Comparison of ENCODE assay signal across 28 cellular contexts in the genomic region with DNA sequence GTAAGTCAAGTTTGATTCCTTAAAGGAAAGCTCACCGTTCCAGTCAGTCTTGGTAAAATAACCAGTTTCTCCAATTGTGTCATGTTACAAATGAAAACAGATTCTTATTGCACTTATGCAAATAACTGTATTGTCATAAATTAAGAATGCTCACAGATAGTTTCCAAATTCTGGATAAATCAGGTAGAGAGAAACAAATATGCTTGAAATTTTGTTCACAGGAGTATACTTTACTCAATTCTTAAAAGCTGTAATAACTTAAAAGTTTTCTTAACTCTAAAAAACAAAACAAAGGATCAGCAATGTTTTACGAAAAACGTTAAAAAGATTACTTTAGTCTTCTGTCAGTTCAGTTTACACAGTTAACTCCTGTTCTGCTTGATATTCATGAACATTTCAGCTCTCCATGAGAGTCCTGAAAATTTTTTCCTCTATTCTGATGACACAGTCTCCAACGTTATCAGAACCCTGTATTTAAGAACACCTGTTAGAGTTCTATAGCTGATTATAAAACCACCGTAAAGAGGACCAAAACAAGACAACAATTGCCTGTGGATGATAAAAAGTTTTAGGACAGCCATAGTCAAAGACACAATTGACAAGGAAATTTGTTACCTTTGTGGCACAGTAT. TPM values are rescaled to one million over a fixed set of nuclear protein-coding genes. Genes with fewer than 3 reads are reported as not detected.
DNase-seq lines count a peak whose midpoint lies in the region; ATAC-seq, FAIRE-seq and TF ChIP-seq lines count a peak whose summit lies in the region.
"Had no signal": no experiment of that assay in that cellular context is flagged by ENCODE, and none has a peak within 500 bp of the region (broad histone marks: within the 10 kb centered on the region; RNA-seq: fewer than 3 reads in every experiment).

No MANE protein-coding gene starts in this region.

- DNase-seq in OCI-M1 (lab: John Stamatoyannopoulos, UW) (peak; percentile 9), mesenchymal stem cell (peak; percentile 6), HepG2 (ENCODE audit: low spot score) (no peak), NCI-H1105 treated with DMSO at 0.1 percent for 48 hours (lab: John Stamatoyannopoulos, UW) (no peak), A673 (ENCODE audit: low spot score) (no peak)
- DNase-seq: 8988T; AML-193; Caco-2; CD4-positive, alpha-beta T cell; CD8-positive, alpha-beta T cell; DMS 273 treated with DMSO at 0.1 percent for 48 hours; DMS153; DMS53; DMS79; DND-41; EL; GDM1 had no signal

- H3K9ac ChIP-seq in mesenchymal stem cell (ENCODE audit: low read length) (no peak overlapping the region), HepG2 (ENCODE audit: insufficient read depth, low read depth, low read length) (no peak overlapping the region)
- H3K9ac ChIP-seq: BLaER1 treated with 17β-estradiol and CSF1 and Interleukin-3, amounts not matched to agents 10 nM and 100 nM had no signal

- H3K27me3 ChIP-seq in mesenchymal stem cell (ENCODE audit: control insufficient read depth in 1 of 2, insufficient read depth in 1 of 2, low read length in 2 of 2): peaks cover 0 to 23% of the 10 kb centered on the region in 2 experiments
- no peaks in the 10 kb centered on the region for H3K27me3 ChIP-seq in HepG2 (ENCODE audit: control insufficient read depth in 1 of 2, insufficient read depth in 2 of 2, low read length in 2 of 2)
- H3K27me3 ChIP-seq in A673 (replicated peaks; ENCODE audit: insufficient read depth, low read depth, low read length, poor library complexity): no peaks in the 10 kb centered on the region
- H3K27me3 ChIP-seq: BLaER1 treated with 17β-estradiol and CSF1 and Interleukin-3, amounts not matched to agents 10 nM and 100 nM had no signal

- H3K4ac ChIP-seq in mesenchymal stem cell (ENCODE audit: low read depth in 1 of 2, low read length in 2 of 2): no peak overlapping the region

- H3K9me3 ChIP-seq in HEK293 (ENCODE audit: control insufficient read depth, insufficient read depth, low read depth, low read length): no peaks in the 10 kb centered on the region
- H3K9me3 ChIP-seq in mesenchymal stem cell (ENCODE audit: control insufficient read depth, low read length): peaks cover 9% of the 10 kb centered on the region
- H3K9me3 ChIP-seq in HepG2 (ENCODE audit: low read length): peaks cover 15% of the 10 kb centered on the region
- H3K9me3 ChIP-seq in A673 (ENCODE audit: low read depth, low read length, poor library complexity, severe bottlenecking): peaks cover 12% of the 10 kb centered on the region
- H3K9me3 ChIP-seq: Caco-2 had no signal

- H3K36me3 ChIP-seq in HEK293 (ENCODE audit: control insufficient read depth in 2 of 2, insufficient read depth in 1 of 2, low read length in 2 of 2) (no peaks in the 10 kb centered on the region), mesenchymal stem cell (ENCODE audit: control insufficient read depth in 1 of 2, insufficient read depth in 2 of 2, low read depth in 1 of 2, low read length in 2 of 2) (no peaks in the 10 kb centered on the region), HepG2 (replicated peaks in 1 of 2; ENCODE audit: control insufficient read depth in 1 of 2, insufficient read depth in 2 of 2, low read length in 2 of 2) (no peaks in the 10 kb centered on the region), A673 (ENCODE audit: insufficient read depth, low read length, poor library complexity, severe bottlenecking) (no peaks in the 10 kb centered on the region)

- POLR2A ChIA-PET in HEK293 (lab: Yijun Ruan, JAX): no interaction called here
- POLR2A ChIA-PET in HepG2 (lab: Yijun Ruan, JAX): interaction anchor here (12.8 kb wide), 1 partner anchor 8 kb away, joined by 100 read pairs; no protein-coding TSS in a partner anchor
- POLR2A ChIA-PET in A673 (lab: Charles Lee; ENCODE audit: low non-redundant PET): no interaction called here

- no peak overlapping the region for H2BK5ac ChIP-seq in mesenchymal stem cell (ENCODE audit: low read depth, low read length, poor library complexity, severe bottlenecking)

- H3K23ac ChIP-seq in mesenchymal stem cell (ENCODE audit: low read length in 2 of 2): no peak overlapping the region

- no peak overlapping the region for H2BK120ac ChIP-seq in mesenchymal stem cell (ENCODE audit: low read depth, low read length)

- TF ChIP-seq CTCF in HEK293 (tag by site-specific recombination; IDR thresholded peaks at IDR 0.05) (no peak), HepG2 (CRISPR knock-in tag; IDR thresholded peaks at IDR 0.05) (no peak), A673 (conservative IDR thresholded peaks at IDR 0.05; ENCODE audit: low read depth, low read length) (no peak)

- H3K79me1 ChIP-seq in mesenchymal stem cell (replicated peaks; ENCODE audit: low read length, poor library complexity, severe bottlenecking): no peaks in the 10 kb centered on the region

- ATAC-seq in HG03342 (IDR thresholded peaks at IDR 0.05; ENCODE audit: unreplicated experiment) (no peak), HepG2 (no peak)
- ATAC-seq: CD8-positive, alpha-beta T cell; GM12878 had no signal

- 73% methylated on average over 3 of the region's 5 CpGs for WGBS in mesenchymal stem cell
- 84% methylated on average over 5 of the region's 5 CpGs for WGBS in HepG2 (ENCODE audit: low lambda C conversion rate)

- intact Hi-C loops in HepG2 (cut with micrococcal nuclease; ENCODE audit: unreplicated experiment): no loop called here
- intact Hi-C loops in A673 (cut with micrococcal nuclease; ENCODE audit: unreplicated experiment): no loop called here

- H2AFZ ChIP-seq in mesenchymal stem cell (ENCODE audit: low read depth, low read length): no peak overlapping the region
- no peak overlapping the region for H2AFZ ChIP-seq in HepG2 (ENCODE audit: low read length)

- in situ Hi-C loops in HepG2 (cut with HindIII; ENCODE audit: extremely low pct_ligation_motif_present, low pct_unique_long_range_greater_than_20kb): no loop called here

- H3K4me2 ChIP-seq in mesenchymal stem cell (ENCODE audit: low read length, poor library complexity, severe bottlenecking) (no peak overlapping the region), HepG2 (ENCODE audit: low read depth, low read length) (no peak overlapping the region)
- H3K4me2 ChIP-seq: BLaER1 treated with 17β-estradiol and CSF1 and Interleukin-3, amounts not matched to agents 10 nM and 100 nM had no signal

- H2BK12ac ChIP-seq in mesenchymal stem cell (ENCODE audit: low read length in 2 of 2): no peak overlapping the region

- no peak overlapping the region for H3K14ac ChIP-seq in mesenchymal stem cell (ENCODE audit: low read length in 2 of 2)

- no peaks in the 10 kb centered on the region for H3K79me2 ChIP-seq in HepG2 (ENCODE audit: insufficient read depth, low read length)

- no peak for TF ChIP-seq POLR2A in HepG2 (IDR thresholded peaks at IDR 0.05; ENCODE audit: insufficient read depth in 1 of 2, low read depth in 2 of 2, low read length in 2 of 2)

- H4K8ac ChIP-seq in mesenchymal stem cell (ENCODE audit: low read length): no peak overlapping the region

- CTCF ChIA-PET in HEK293 (lab: Yijun Ruan, JAX) (interaction anchor here (0.6 kb wide), 1 partner anchor 45 kb away, joined by 3 read pairs; no protein-coding TSS in a partner anchor), HepG2 (lab: Yijun Ruan, JAX; ENCODE audit: low intra/inter-chr PET ratio, low total read pairs) (no interaction called here), A673 (lab: Charles Lee) (no interaction called here)

- H4K91ac ChIP-seq in mesenchymal stem cell (ENCODE audit: low read length): no peak overlapping the region

- H4K20me1 ChIP-seq in HepG2 (ENCODE audit: insufficient read depth, low read length): no peaks in the 10 kb centered on the region
- H4K20me1 ChIP-seq: BLaER1 treated with 17β-estradiol and CSF1 and Interleukin-3, amounts not matched to agents 10 nM and 100 nM had no signal

- H3K4me3 ChIP-seq in HEK293 (ENCODE audit: low read depth, low read length) (no peak overlapping the region), mesenchymal stem cell (ENCODE audit: insufficient read depth in 1 of 2, low read depth in 1 of 2, low read length in 2 of 2) (no peak overlapping the region), HepG2 (replicated peaks in 1 of 3; ENCODE audit: insufficient read depth in 1 of 3, low read depth in 2 of 3, low read length in 3 of 3) (no peak overlapping the region), A673 (ENCODE audit: low read depth, low read length, poor library complexity, severe bottlenecking) (no peak overlapping the region)
- H3K4me3 ChIP-seq: BLaER1 treated with 17β-estradiol and CSF1 and Interleukin-3, amounts not matched to agents 10 nM and 100 nM; GM12878 had no signal

- TF ChIP-seq EP300 in HepG2 (IDR thresholded peaks at IDR 0.05; ENCODE audit: low read depth in 2 of 2, low read length in 2 of 2) (no peak), HepG2 (CRISPR knock-in tag; IDR thresholded peaks at IDR 0.05; ENCODE audit: borderline replicate concordance) (no peak)

- no peak overlapping the region for H2AK5ac ChIP-seq in mesenchymal stem cell (ENCODE audit: low read length, severe bottlenecking)

- FAIRE-seq in HepG2 (lab: Jason Lieb, UNC): no peak
- FAIRE-seq: GM12878, GM12892, GM18507 had no signal

- H3K27ac ChIP-seq in HEK293 (ENCODE audit: extremely low read depth, low read depth, low read length) (no peak overlapping the region), mesenchymal stem cell (ENCODE audit: low read length, poor library complexity, severe bottlenecking) (no peak overlapping the region), HepG2 (ENCODE audit: extremely low read length, insufficient read depth, low read length) (no peak overlapping the region), A673 (ENCODE audit: low read depth, low read length, poor library complexity, severe bottlenecking) (no peak overlapping the region)
- H3K27ac ChIP-seq: BLaER1 treated with 17β-estradiol and CSF1 and Interleukin-3, amounts not matched to agents 10 nM and 100 nM; C4-2B had no signal

- H3K4me1 ChIP-seq in HEK293 (ENCODE audit: control insufficient read depth, insufficient read depth, low read length) (no peaks in the 10 kb centered on the region), mesenchymal stem cell (ENCODE audit: control insufficient read depth, insufficient read depth, low read depth, low read length) (peaks cover 9% of the 10 kb centered on the region), HepG2 (ENCODE audit: insufficient read depth, low read length) (peaks cover 27% of the 10 kb centered on the region), A673 (ENCODE audit: insufficient read depth, low read length, poor library complexity, severe bottlenecking) (no peaks in the 10 kb centered on the region)

- no TSS peak for BruUV-seq in HepG2 (replicated peaks; lab: Mats Ljungman, UMichigan)
- BruUV-seq in A673 (replicated peaks; lab: Mats Ljungman, UMichigan): no TSS peak

- no peak overlapping the region for H3K18ac ChIP-seq in mesenchymal stem cell (ENCODE audit: low read depth in 1 of 2, low read length in 2 of 2)

- no peak overlapping the region for H2BK15ac ChIP-seq in mesenchymal stem cell (ENCODE audit: low read depth, poor library complexity, severe bottlenecking)

- no peak for TF ChIP-seq RAD21 in HepG2 (CRISPR knock-in tag; IDR thresholded peaks at IDR 0.05)

RNA-seq across cellular contexts. Expression of a gene that starts 4.4 kb away (rescaled TPM):
- polyA plus RNA-seq in mesenchymal stem cell (2013, experiment 1 of 2): 0.06 TPM
- polyA plus RNA-seq in mesenchymal stem cell (2013, experiment 2 of 2): 0.07 TPM
- total RNA-seq in HepG2 (2016; rRNA removed; fragmentation: Illumina TruSeq; extraction: Trizol) (0.20 and 0.72 TPM in 2 replicates), A673 (2021) (5.0 and 5.3 TPM in 2 replicates)
- total RNA-seq in HepG2 (2016; cell fraction: cytosol; rRNA removed; fragmentation: Illumina TruSeq; extraction: Trizol; ENCODE audit: low read depth): 0.30 TPM in 1 of 2 replicates, not detected in the other
- 0.32 and 0.36 TPM in 2 replicates for total RNA-seq in HepG2 (2016; cell fraction: insoluble cytoplasmic fraction; rRNA removed; fragmentation: Illumina TruSeq; extraction: Trizol)
- total RNA-seq in HepG2 (2016; cell fraction: membrane; rRNA removed; fragmentation: Illumina TruSeq; extraction: Trizol): 0.34 and 0.52 TPM in 2 replicates
- total RNA-seq in HepG2 (2016; cell fraction: nucleus; rRNA removed; fragmentation: Illumina TruSeq; extraction: Trizol): 0.72 and 0.75 TPM in 2 replicates
- 0.17 and 0.30 TPM in 2 replicates for polyA plus RNA-seq in HepG2 (2011; rRNA removed)
- 0.14 and 0.27 TPM in 2 replicates for polyA plus RNA-seq in HepG2 (2011; cell fraction: cytosol; rRNA removed)
- polyA plus RNA-seq in HepG2 (2011; cell fraction: nucleus; rRNA removed): 4.0 and 5.9 TPM in 2 replicates
- 0.87 and 1.1 TPM in 2 replicates for polyA plus RNA-seq in HepG2 (2012)
- polyA plus RNA-seq in HepG2 (2016; cell fraction: cytosol; fragmentation: Illumina TruSeq; extraction: Trizol; ENCODE audit: low read depth): 0.07 TPM in 1 of 2 replicates, not detected in the other
- 0.29 and 0.79 TPM in 2 replicates for polyA plus RNA-seq in HepG2 (2016; cell fraction: insoluble cytoplasmic fraction; fragmentation: Illumina TruSeq; extraction: Trizol; ENCODE audit: low read depth)
- polyA plus RNA-seq in HepG2 (2016; cell fraction: membrane; fragmentation: Illumina TruSeq; extraction: Trizol; ENCODE audit: low read depth): 0.31 and 0.40 TPM in 2 replicates
- polyA plus RNA-seq in HepG2 (2016; cell fraction: nucleus; fragmentation: Illumina TruSeq; extraction: Trizol; ENCODE audit: insufficient read depth, low read depth): 2.5 and 3.4 TPM in 2 replicates
- 2.6 TPM in 1 of 2 replicates, not detected in the other for polyA minus RNA-seq in HepG2 (2011; rRNA and poly(A)+ RNA removed; ENCODE audit: low replicate concordance)
- 1.1 and 1.4 TPM in 2 replicates for polyA minus RNA-seq in HepG2 (2011; cell fraction: cytosol; rRNA and poly(A)+ RNA removed)
- polyA minus RNA-seq in HepG2 (2011; cell fraction: nucleus; rRNA and poly(A)+ RNA removed): 1.9 and 2.1 TPM in 2 replicates
- total RNA-seq: B cell, Daoy, G401 had no signal
- polyA plus RNA-seq: BJ had no signal

RNA-seq across cellular contexts. Expression of a gene that starts 27.9 kb away (rescaled TPM):
- polyA plus RNA-seq in mesenchymal stem cell (2013, experiment 1 of 2): not detected
- 0.11 TPM for polyA plus RNA-seq in mesenchymal stem cell (2013, experiment 2 of 2)
- total RNA-seq in HepG2 (2016; rRNA removed; fragmentation: Illumina TruSeq; extraction: Trizol) (104 and 107 TPM in 2 replicates), A673 (2021) (38.5 and 48.4 TPM in 2 replicates)
- 27.0 and 30.1 TPM in 2 replicates for total RNA-seq in HepG2 (2016; cell fraction: cytosol; rRNA removed; fragmentation: Illumina TruSeq; extraction: Trizol; ENCODE audit: low read depth)
- total RNA-seq in HepG2 (2016; cell fraction: insoluble cytoplasmic fraction; rRNA removed; fragmentation: Illumina TruSeq; extraction: Trizol): 108 and 118 TPM in 2 replicates
- 67.8 and 70.6 TPM in 2 replicates for total RNA-seq in HepG2 (2016; cell fraction: membrane; rRNA removed; fragmentation: Illumina TruSeq; extraction: Trizol)
- 43.9 and 53.0 TPM in 2 replicates for total RNA-seq in HepG2 (2016; cell fraction: nucleus; rRNA removed; fragmentation: Illumina TruSeq; extraction: Trizol)
- polyA plus RNA-seq in HepG2 (2011; rRNA removed): 53.5 and 71.4 TPM in 2 replicates
- polyA plus RNA-seq in HepG2 (2011; cell fraction: cytosol; rRNA removed): 52.8 and 126 TPM in 2 replicates
- 167 and 187 TPM in 2 replicates for polyA plus RNA-seq in HepG2 (2011; cell fraction: nucleus; rRNA removed)
- 34.5 and 40.6 TPM in 2 replicates for polyA plus RNA-seq in HepG2 (2012)
- polyA plus RNA-seq in HepG2 (2016; cell fraction: cytosol; fragmentation: Illumina TruSeq; extraction: Trizol; ENCODE audit: low read depth): 23.8 and 25.7 TPM in 2 replicates
- polyA plus RNA-seq in HepG2 (2016; cell fraction: insoluble cytoplasmic fraction; fragmentation: Illumina TruSeq; extraction: Trizol; ENCODE audit: low read depth): 96.8 and 121 TPM in 2 replicates
- polyA plus RNA-seq in HepG2 (2016; cell fraction: membrane; fragmentation: Illumina TruSeq; extraction: Trizol; ENCODE audit: low read depth): 48.5 and 51.3 TPM in 2 replicates
- polyA plus RNA-seq in HepG2 (2016; cell fraction: nucleus; fragmentation: Illumina TruSeq; extraction: Trizol; ENCODE audit: insufficient read depth, low read depth): 84.0 and 95.2 TPM in 2 replicates
- 114 TPM in 1 of 2 replicates, not detected in the other for polyA minus RNA-seq in HepG2 (2011; rRNA and poly(A)+ RNA removed; ENCODE audit: low replicate concordance)
- 45.5 and 50.7 TPM in 2 replicates for polyA minus RNA-seq in HepG2 (2011; cell fraction: cytosol; rRNA and poly(A)+ RNA removed)
- 32.4 and 35.0 TPM in 2 replicates for polyA minus RNA-seq in HepG2 (2011; cell fraction: nucleus; rRNA and poly(A)+ RNA removed)
- total RNA-seq: B cell, Daoy, G401 had no signal
- polyA plus RNA-seq: BJ had no signal

RNA-seq across cellular contexts. Expression of a gene that starts 46.6 kb away (rescaled TPM):
- 5.7 TPM for polyA plus RNA-seq in mesenchymal stem cell (2013, experiment 1 of 2)
- polyA plus RNA-seq in mesenchymal stem cell (2013, experiment 2 of 2): 5.3 TPM
- total RNA-seq in HepG2 (2016; rRNA removed; fragmentation: Illumina TruSeq; extraction: Trizol): 10.2 and 20.3 TPM in 2 replicates
- total RNA-seq in HepG2 (2016; cell fraction: cytosol; rRNA removed; fragmentation: Illumina TruSeq; extraction: Trizol; ENCODE audit: low read depth): 5.4 and 6.4 TPM in 2 replicates
- 9.1 and 22.3 TPM in 2 replicates for total RNA-seq in HepG2 (2016; cell fraction: insoluble cytoplasmic fraction; rRNA removed; fragmentation: Illumina TruSeq; extraction: Trizol)
- 6.5 and 7.3 TPM in 2 replicates for total RNA-seq in HepG2 (2016; cell fraction: membrane; rRNA removed; fragmentation: Illumina TruSeq; extraction: Trizol)
- total RNA-seq in HepG2 (2016; cell fraction: nucleus; rRNA removed; fragmentation: Illumina TruSeq; extraction: Trizol): 18.0 and 21.4 TPM in 2 replicates
- 19.2 and 20.5 TPM in 2 replicates for polyA plus RNA-seq in HepG2 (2011; rRNA removed)
- polyA plus RNA-seq in HepG2 (2011; cell fraction: cytosol; rRNA removed): 6.4 and 12.2 TPM in 2 replicates
- polyA plus RNA-seq in HepG2 (2011; cell fraction: nucleus; rRNA removed): 166 and 260 TPM in 2 replicates
- 16.1 and 26.4 TPM in 2 replicates for polyA plus RNA-seq in HepG2 (2012)
- polyA plus RNA-seq in HepG2 (2016; cell fraction: cytosol; fragmentation: Illumina TruSeq; extraction: Trizol; ENCODE audit: low read depth): 1.4 and 1.5 TPM in 2 replicates
- polyA plus RNA-seq in HepG2 (2016; cell fraction: insoluble cytoplasmic fraction; fragmentation: Illumina TruSeq; extraction: Trizol; ENCODE audit: low read depth): 7.6 and 10.2 TPM in 2 replicates
- polyA plus RNA-seq in HepG2 (2016; cell fraction: membrane; fragmentation: Illumina TruSeq; extraction: Trizol; ENCODE audit: low read depth): 3.0 and 3.4 TPM in 2 replicates
- 52.5 and 55.5 TPM in 2 replicates for polyA plus RNA-seq in HepG2 (2016; cell fraction: nucleus; fragmentation: Illumina TruSeq; extraction: Trizol; ENCODE audit: insufficient read depth, low read depth)
- polyA minus RNA-seq in HepG2 (2011; rRNA and poly(A)+ RNA removed; ENCODE audit: low replicate concordance): 12.2 and 16.0 TPM in 2 replicates
- 6.7 and 8.6 TPM in 2 replicates for polyA minus RNA-seq in HepG2 (2011; cell fraction: cytosol; rRNA and poly(A)+ RNA removed)
- 21.5 and 26.5 TPM in 2 replicates for polyA minus RNA-seq in HepG2 (2011; cell fraction: nucleus; rRNA and poly(A)+ RNA removed)
- 30.7 and 44.3 TPM in 2 replicates for total RNA-seq in A673 (2021)

Comparison
In these comparisons a context has a peak if more than half of its experiments do, and no peak if none do; other contexts are left out.
1. DNase-seq: peak in OCI-M1 (single experiment) and mesenchymal stem cell (single experiment); none in HepG2 (single experiment), NCI-H1105 treated with DMSO at 0.1 percent for 48 hours (single experiment) and A673 (single experiment).